12 cellular contexts compared by ENCODE assay signal in genomic region chrX:48703642-48704481, GRCh38. TPM values are rescaled to one million over a fixed set of nuclear protein-coding genes. Genes with fewer than 3 reads are reported as not detected.
DNase-seq lines count a peak whose midpoint lies in the region; ATAC-seq and TF ChIP-seq lines count a peak whose summit lies in the region.
"Had no signal": no experiment of that assay in that cellular context is flagged by ENCODE, and none has a peak within 500 bp of the region (broad histone marks: within the 10 kb centered on the region; RNA-seq: fewer than 3 reads in every experiment).

No MANE protein-coding gene starts in this region.

- H3K27ac ChIP-seq in AG04450 (ENCODE audit: low read depth, low read length): no peak overlapping the region
- H3K27ac ChIP-seq in HCT116 (ENCODE audit: low read depth, low read length): 0 out of 2 replicates have a peak overlapping the region, but pooled peaks have one; percentile 26
- peak overlapping the region; percentile 70 to 80 for H3K27ac ChIP-seq in breast epithelium
- peak overlapping the region; percentile 70 for H3K27ac ChIP-seq in right cardiac atrium (ENCODE audit: low read length)

- intact Hi-C loops in HCT116 (cut with micrococcal nuclease): no loop called here
- intact Hi-C loops in breast epithelium (cut with DNase I; ENCODE audit: low total_unique reads): no loop called here
- intact Hi-C loops in right cardiac atrium (cut with DNase I): no loop called here

- BruUV-seq in HCT116 (replicated peaks; lab: Mats Ljungman, UMichigan): no TSS peak

- H3K9ac ChIP-seq in HCT116 (ENCODE audit: low read length): no peak overlapping the region

- no peaks in the 10 kb centered on the region for H3K9me3 ChIP-seq in AG04450 (ENCODE audit: control insufficient read depth, insufficient read depth, low read length)
- H3K9me3 ChIP-seq in HCT116 (ENCODE audit: control insufficient read depth in 1 of 2, insufficient read depth in 1 of 2, low read depth in 1 of 2, low read length in 2 of 2): no peaks in the 10 kb centered on the region
- H3K9me3 ChIP-seq in breast epithelium: no peaks in the 10 kb centered on the region
- no peaks in the 10 kb centered on the region for H3K9me3 ChIP-seq in right cardiac atrium (ENCODE audit: control insufficient read depth, low read length)

- H2AFZ ChIP-seq in HCT116 (ENCODE audit: low read depth, low read length, poor library complexity, severe bottlenecking): no peak overlapping the region

- H4K20me1 ChIP-seq in HCT116 (ENCODE audit: insufficient read depth): 0 out of 2 replicates have a peak, but pooled peaks cover 4% of the 10 kb centered on the region

- POLR2A ChIA-PET in AG04450 (lab: Yijun Ruan, JAX): interaction anchor here (0.6 to 1.5 kb wide), 3 partner anchors 32 to 98 kb away, joined by 3 to 9 read pairs (median 5); partner anchors contain the start of gene HDAC6
- POLR2A ChIA-PET in HCT116 (lab: Charles Lee): no interaction called here

- H3K79me2 ChIP-seq in HCT116 (ENCODE audit: insufficient read depth, low read length): peaks cover 37% of the 10 kb centered on the region

- 41% methylated on average over 4 of the region's 4 CpGs for WGBS in right cardiac atrium

- TF ChIP-seq RAD21 in HCT116 (IDR thresholded peaks at IDR 0.05; ENCODE audit: low read depth): no peak

- no peaks in the 10 kb centered on the region for H3K9me2 ChIP-seq in HCT116 (ENCODE audit: insufficient read depth)

- H3K4me3 ChIP-seq in AG04450 (ENCODE audit: low read depth, low read length) (no peak overlapping the region), HCT116 (replicated peaks in 1 of 2; ENCODE audit: low read depth in 1 of 2, low read length in 2 of 2) (no peak overlapping the region), breast epithelium (no peak overlapping the region), right cardiac atrium (ENCODE audit: low read length) (no peak overlapping the region)

- peaks cover 0 to 13% of the 10 kb centered on the region in 2 experiments; a peak in 1 of 4 replicates for H3K4me1 ChIP-seq in HCT116 (ENCODE audit: control insufficient read depth in 1 of 2, insufficient read depth in 2 of 2, low read length in 2 of 2)
- no peaks in the 10 kb centered on the region for H3K4me1 ChIP-seq in breast epithelium
- peaks cover 2% of the 10 kb centered on the region for H3K4me1 ChIP-seq in right cardiac atrium (ENCODE audit: control insufficient read depth, insufficient read depth, low read length)

- TF ChIP-seq CTCF in AG04450 (IDR thresholded peaks at IDR 0.05; ENCODE audit: low read depth, low read length): 0 out of 2 replicates have a peak, but pooled peaks have one; percentile 9
- no peak for TF ChIP-seq CTCF in HCT116 (IDR thresholded peaks at IDR 0.05 in 2 of 3, conservative IDR thresholded peaks at IDR 0.05 in 1 of 3; ENCODE audit: borderline replicate concordance in 1 of 3, insufficient read depth in 1 of 3, low read depth in 2 of 3, low read length in 2 of 3)
- TF ChIP-seq CTCF in breast epithelium (IDR thresholded peaks at IDR 0.05): no peak

- H3K36me3 ChIP-seq in HCT116 (ENCODE audit: control insufficient read depth in 1 of 2, insufficient read depth in 2 of 2, low read length in 2 of 2): peaks cover 8 to 9% of the 10 kb centered on the region in 2 experiments; a peak in 3 of 4 replicates
- H3K36me3 ChIP-seq in breast epithelium: no peaks in the 10 kb centered on the region

- CTCF ChIA-PET in AG04450 (lab: Charles Lee): interaction anchor here (0.6 kb wide), 1 partner anchor 26 kb away, joined by 4 read pairs; no protein-coding TSS in a partner anchor
- CTCF ChIA-PET in HCT116 (lab: Charles Lee): no interaction called here

- RAD21 ChIA-PET in HCT116 (lab: Charles Lee; ENCODE audit: low non-redundant PET in 1 of 2, low total read pairs in 2 of 2, uncharacterized antibody in 2 of 2, unreplicated experiment in 2 of 2): no interaction called here

- H3K27me3 ChIP-seq in AG04450 (ENCODE audit: control insufficient read depth, insufficient read depth, low read length) (no peaks in the 10 kb centered on the region), HCT116 (ENCODE audit: insufficient read depth, low read length) (no peaks in the 10 kb centered on the region), breast epithelium (peaks cover 0 to 58% of the 10 kb centered on the region in 2 donors), right cardiac atrium (ENCODE audit: control insufficient read depth, insufficient read depth) (no peaks in the 10 kb centered on the region)

- H3K4me2 ChIP-seq in HCT116 (ENCODE audit: low read length): 0 out of 2 replicates have a peak overlapping the region, but pooled peaks have one; percentile 9

- DNase-seq in AG04450 (ENCODE audit: low read depth, low spot score) (no peak), HCT116 (ENCODE audit: low read depth, low spot score) (no peak), breast epithelium (ENCODE audit: low spot score in 2 of 2) (peak in 1 of 2 donors; percentile 54), right cardiac atrium (no peak), NCI-H2107 treated with DMSO at 0.1 percent for 48 hours (lab: John Stamatoyannopoulos, UW; ENCODE audit: unreplicated experiment) (no peak), NCI-H526 (lab: John Stamatoyannopoulos, UW) (no peak)
- DNase-seq: NCI-H1930 had no signal

- no peak for TF ChIP-seq POLR2A in HCT116 (IDR thresholded peaks at IDR 0.05; ENCODE audit: borderline replicate concordance, extremely low read depth, insufficient read depth, insufficient read length)
- TF ChIP-seq POLR2A in breast epithelium (IDR thresholded peaks at IDR 0.05): no peak

- ATAC-seq in HCT116 (peak; percentile 72), right cardiac atrium (peak; percentile 50 to 55), HG02885 (IDR thresholded peaks at IDR 0.05; ENCODE audit: poor library complexity, unreplicated experiment) (no peak), HG03095 (IDR thresholded peaks at IDR 0.05; ENCODE audit: unreplicated experiment) (no peak)
- ATAC-seq: activated naive CD4-positive, alpha-beta T cell treated with anti-CD3 and anti-CD28 coated beads, Interleukin-2, amount 50 U/mL, for 72 hours; stimulated activated memory B cell treated with anti-CD40 and anti-IgM and Interleukin-4, amounts not matched to agents 10 μg/mL and 1 μg/mL and 100 μg/mL, for 72 hours had no signal

TF ChIP-seq in HCT116, 20 proteins besides CTCF, POLR2A, EP300 and RAD21:
- TF ChIP-seq ZNF274 (IDR thresholded peaks at IDR 0.05; ENCODE audit: low read depth, low read length) (no peak), JUND (IDR thresholded peaks at IDR 0.05) (peak; percentile 34; the same call in 1 of the 2 replicates), SP1 (IDR thresholded peaks at IDR 0.05; ENCODE audit: low read depth) (0 out of 2 replicates have a peak, but pooled peaks have one; percentile 17), FOSL1 (IDR thresholded peaks at IDR 0.05; ENCODE audit: low read depth) (no peak)

RNA-seq across cellular contexts. Expression of gene SUV39H1, which starts 7.3 kb away (rescaled TPM):
- polyA plus RNA-seq in AG04450 (2011; rRNA removed) (2.4 and 3.1 TPM in 2 replicates), right cardiac atrium (3.3 TPM)
- polyA minus RNA-seq in AG04450 (2011; rRNA and poly(A)+ RNA removed): 3.2 and 4.6 TPM in 2 replicates
- total RNA-seq in HCT116 (2021; ENCODE audit: unreplicated experiment) (16.3 TPM), breast epithelium (1 to 10 TPM; 3.6 to 7.0 (median 5.3) TPM), right cardiac atrium (1 to 10 TPM; 3.1 to 7.2 (median 3.9) TPM)
- 13.1 and 14.2 TPM in 2 replicates for polyA plus RNA-seq in HCT116 (2012)

RNA-seq across cellular contexts. Expression of gene WAS, which starts 20.3 kb away (rescaled TPM):
- polyA plus RNA-seq in AG04450 (2011; rRNA removed) (0.14 TPM in 1 of 2 replicates, not detected in the other), right cardiac atrium (1.5 TPM)
- not detected in 2 replicates for polyA minus RNA-seq in AG04450 (2011; rRNA and poly(A)+ RNA removed)
- total RNA-seq in HCT116 (2021; ENCODE audit: unreplicated experiment) (0.84 TPM), breast epithelium (10 to 100 TPM in 1 of 3 donors, 1 to 10 TPM in 2; 2.3 to 12.5 (median 6.0) TPM), right cardiac atrium (1 to 10 TPM; 3.0 to 6.2 (median 4.0) TPM)
- 0.27 and 0.39 TPM in 2 replicates for polyA plus RNA-seq in HCT116 (2012)

RNA-seq across cellular contexts. Expression of gene GLOD5, which starts 57.7 kb away (rescaled TPM):
- not detected in 2 replicates for polyA plus RNA-seq in AG04450 (2011; rRNA removed)
- not detected in 2 replicates for polyA minus RNA-seq in AG04450 (2011; rRNA and poly(A)+ RNA removed)
- total RNA-seq in HCT116 (2021; ENCODE audit: unreplicated experiment): not detected
- polyA plus RNA-seq in HCT116 (2012): not detected in 2 replicates
- under 1 TPM in 1 of 3 donors, not detected in 2; 0.66 TPM for total RNA-seq in breast epithelium
- not detected for total RNA-seq in right cardiac atrium
- not detected for polyA plus RNA-seq in right cardiac atrium
- total RNA-seq: activated naive CD4-positive, alpha-beta T cell treated with anti-CD3 and anti-CD28 coated beads, Interleukin-2, amount 50 U/mL, for 72 hours; T-helper 2 cell treated with Interferon-gamma antibody and Interleukin-4, amounts not matched to agents 100 ng/mL and 5 ng/mL, for 36 hours had no signal

Comparison
In these comparisons a context has a peak if more than half of its experiments do, and no peak if none do; other contexts are left out.
1. ATAC-seq: peak in HCT116 (single experiment) and right cardiac atrium (2 of 2); none in HG02885 (single experiment) and HG03095 (single experiment).